Comparison of ENCODE assay signal across 21 cellular contexts in genomic region chr13:99271249-99271648, GRCh38. TPM values are rescaled to one million over a fixed set of nuclear protein-coding genes. Genes with fewer than 3 reads are reported as not detected.
A peak's percentile ranks its signal among the peaks of the same experiment; 100 is the strongest.
DNase-seq lines count a peak whose midpoint lies in the region; ATAC-seq and TF ChIP-seq lines count a peak whose summit lies in the region.
"Had no signal": no experiment of that assay in that cellular context is flagged by ENCODE, and none has a peak within 500 bp of the region (broad histone marks: within the 10 kb centered on the region; RNA-seq: fewer than 3 reads in every experiment).

No MANE protein-coding gene starts in this region.

- peak overlapping the region; percentile 15 for H3K27ac ChIP-seq in upper lobe of right lung
- H3K27ac ChIP-seq: parathyroid adenoma, vagina had no signal

- peaks cover 14% of the 10 kb centered on the region for H3K36me3 Mint-ChIP-seq in activated naive CD4-positive, alpha-beta T cell treated with anti-CD3 and anti-CD28 coated beads, Interleukin-2, amount 50 U/mL, for 24 hours
- H3K36me3 Mint-ChIP-seq in activated naive CD4-positive, alpha-beta T cell treated with anti-CD3 and anti-CD28 coated beads, Interleukin-2, amount 10 ng/mL, durations not matched to agents 7 days and 5 days: peaks cover 38% of the 10 kb centered on the region
- H3K36me3 Mint-ChIP-seq in activated naive CD8-positive, alpha-beta T cell: peaks cover 11% of the 10 kb centered on the region
- peaks cover 0 to 24% of the 10 kb centered on the region in 2 donors for H3K36me3 Mint-ChIP-seq in naive B cell

- H3K27me3 Mint-ChIP-seq in activated naive CD4-positive, alpha-beta T cell treated with anti-CD3 and anti-CD28 coated beads, Interleukin-2, amount 50 U/mL, for 24 hours: no peaks in the 10 kb centered on the region
- H3K27me3 Mint-ChIP-seq in activated naive CD4-positive, alpha-beta T cell treated with anti-CD3 and anti-CD28 coated beads, Interleukin-2, amount 10 ng/mL, durations not matched to agents 7 days and 5 days: no peaks in the 10 kb centered on the region
- H3K27me3 Mint-ChIP-seq in activated naive CD8-positive, alpha-beta T cell: no peaks in the 10 kb centered on the region
- H3K27me3 Mint-ChIP-seq in naive B cell: no peaks in the 10 kb centered on the region

- no peaks in the 10 kb centered on the region for H3K9me3 Mint-ChIP-seq in activated naive CD4-positive, alpha-beta T cell treated with anti-CD3 and anti-CD28 coated beads, Interleukin-2, amount 50 U/mL, for 24 hours
- peaks cover 8% of the 10 kb centered on the region for H3K9me3 Mint-ChIP-seq in activated naive CD4-positive, alpha-beta T cell treated with anti-CD3 and anti-CD28 coated beads, Interleukin-2, amount 10 ng/mL, durations not matched to agents 7 days and 5 days
- H3K9me3 Mint-ChIP-seq in activated naive CD8-positive, alpha-beta T cell (ENCODE audit: low read depth): no peaks in the 10 kb centered on the region
- peaks cover 0 to 14% (median 0%) of the 10 kb centered on the region in 7 donors for H3K9me3 Mint-ChIP-seq in naive B cell

- H3K36me3 ChIP-seq in upper lobe of right lung: no peaks in the 10 kb centered on the region
- H3K36me3 ChIP-seq: vagina had no signal

- H3K4me3 ChIP-seq in upper lobe of right lung: no peak overlapping the region
- H3K4me3 ChIP-seq: vagina had no signal

- no peaks in the 10 kb centered on the region for H3K4me1 ChIP-seq in upper lobe of right lung
- H3K4me1 ChIP-seq: parathyroid adenoma, vagina had no signal

- peaks cover 74% of the 10 kb centered on the region for H3K4me1 Mint-ChIP-seq in activated naive CD4-positive, alpha-beta T cell treated with anti-CD3 and anti-CD28 coated beads, Interleukin-2, amount 50 U/mL, for 24 hours
- H3K4me1 Mint-ChIP-seq in activated naive CD4-positive, alpha-beta T cell treated with anti-CD3 and anti-CD28 coated beads, Interleukin-2, amount 10 ng/mL, durations not matched to agents 7 days and 5 days: peaks cover 61% of the 10 kb centered on the region
- peaks cover 72% of the 10 kb centered on the region for H3K4me1 Mint-ChIP-seq in activated naive CD8-positive, alpha-beta T cell (ENCODE audit: low read depth)
- H3K4me1 Mint-ChIP-seq in naive B cell: peaks cover 55 to 64% (median 59%) of the 10 kb centered on the region in 3 donors

- no peak for DNase-seq in activated naive CD4-positive, alpha-beta T cell treated with anti-CD3 and anti-CD28 coated beads, Interleukin-2, amount 10 ng/mL, durations not matched to agents 7 days and 5 days
- DNase-seq in naive B cell: no peak
- DNase-seq in upper lobe of right lung: no peak
- no peak for DNase-seq in NCI-H69 (lab: John Stamatoyannopoulos, UW)
- DNase-seq: activated CD4-positive, alpha-beta T cell treated with anti-CD3 and anti-CD28 coated beads for 1 hour; activated T-cell treated with anti-CD3 and anti-CD28 coated beads, Interleukin-2, amount 50 U/mL, for 1 hour; NCI-H146; NCI-H446 treated with DMSO at 0.1 percent for 48 hours; Right ventricle myocardium superior; small intestine had no signal

- no peak for TF ChIP-seq CTCF in upper lobe of right lung (IDR thresholded peaks at IDR 0.05)

- no peaks in the 10 kb centered on the region for H3K9me3 ChIP-seq in upper lobe of right lung
- H3K9me3 ChIP-seq: vagina had no signal

- H3K4me3 Mint-ChIP-seq in activated naive CD4-positive, alpha-beta T cell treated with anti-CD3 and anti-CD28 coated beads, Interleukin-2, amount 50 U/mL, for 24 hours: peak overlapping the region; percentile 66
- H3K4me3 Mint-ChIP-seq in activated naive CD4-positive, alpha-beta T cell treated with anti-CD3 and anti-CD28 coated beads, Interleukin-2, amount 10 ng/mL, durations not matched to agents 7 days and 5 days: no peak overlapping the region
- H3K4me3 Mint-ChIP-seq in activated naive CD8-positive, alpha-beta T cell: no peak overlapping the region
- H3K4me3 Mint-ChIP-seq in naive B cell: peak overlapping the region; percentile 40 to 85 (median 74)
- H3K4me3 Mint-ChIP-seq: T-helper 1 cell treated with Interleukin-12 subunit alpha and Interleukin-12 subunit beta and Interleukin-4 antibody, amounts not matched to agents 30 μg/mL and 1 μg/mL, for 36 hours had no signal

- no peaks in the 10 kb centered on the region for H3K27me3 ChIP-seq in upper lobe of right lung
- H3K27me3 ChIP-seq: vagina had no signal

- ATAC-seq in naive B cell (ENCODE audit: low read depth in 2 of 2) (no peak), upper lobe of right lung (no peak), GM21723 (IDR thresholded peaks at IDR 0.05; ENCODE audit: unreplicated experiment) (no peak), GM18511 (IDR thresholded peaks at IDR 0.05; ENCODE audit: unreplicated experiment) (no peak)

- H3K27ac Mint-ChIP-seq in activated naive CD4-positive, alpha-beta T cell treated with anti-CD3 and anti-CD28 coated beads, Interleukin-2, amount 50 U/mL, for 24 hours: peak overlapping the region; percentile 92
- H3K27ac Mint-ChIP-seq in activated naive CD4-positive, alpha-beta T cell treated with anti-CD3 and anti-CD28 coated beads, Interleukin-2, amount 10 ng/mL, durations not matched to agents 7 days and 5 days: no peak overlapping the region
- peak overlapping the region; percentile 84 for H3K27ac Mint-ChIP-seq in activated naive CD8-positive, alpha-beta T cell
- peak overlapping the region; percentile 90 to 97 (median 96) for H3K27ac Mint-ChIP-seq in naive B cell
- H3K27ac Mint-ChIP-seq: T-helper 1 cell treated with Interleukin-12 subunit alpha and Interleukin-12 subunit beta and Interleukin-4 antibody, amounts not matched to agents 30 μg/mL and 1 μg/mL, for 36 hours had no signal

- intact Hi-C loops in upper lobe of right lung (cut with DNase I): loop anchor here (10.0 kb wide), 1 partner anchor 164 kb away; no protein-coding TSS in a partner anchor

- CTCF ChIA-PET in activated naive CD4-positive, alpha-beta T cell treated with anti-CD3 and anti-CD28 coated beads, Interleukin-2, amount 10 ng/mL, durations not matched to agents 7 days and 5 days (lab: Charles Lee): interaction anchor here (0.8 to 10.4 kb wide), 20 partner anchors 11 to 339 kb away, joined by 3 to 282 read pairs (median 6); partner anchors contain the start of gene GPR183

RNA-seq across cellular contexts. Expression of gene GPR18, which starts 13.1 kb away (rescaled TPM):
- 100 to 1,000 TPM in 5 of 6 donors, 10 to 100 TPM in 1; 70.6 to 229 (median 135) TPM for polyA plus RNA-seq in naive B cell (ENCODE audit: low read depth in 6 of 6)
- 0.58 TPM for total RNA-seq in upper lobe of right lung
- total RNA-seq: chondrocyte, fibroblast of villous mesenchyme, HT1080, Right ventricle myocardium superior, vagina had no signal
- polyA plus RNA-seq: AG04450 had no signal

RNA-seq across cellular contexts. Expression of gene GPR183, which starts 36.0 kb away (rescaled TPM):
- polyA plus RNA-seq in naive B cell (ENCODE audit: low read depth in 6 of 6): 100 to 1,000 TPM in 5 of 6 donors, 10 to 100 TPM in 1; 98.3 to 487 (median 158) TPM
- total RNA-seq in upper lobe of right lung: 13.6 TPM
- total RNA-seq: HT1080 had no signal

Comparison
In these comparisons a context has a peak if more than half of its experiments do, and no peak if none do; other contexts are left out.
1. H3K4me3 Mint-ChIP-seq: peak in activated naive CD4-positive, alpha-beta T cell treated with anti-CD3 and anti-CD28 coated beads, Interleukin-2, amount 50 U/mL, for 24 hours (single experiment) and naive B cell (8 of 8); none in activated naive CD4-positive, alpha-beta T cell treated with anti-CD3 and anti-CD28 coated beads, Interleukin-2, amount 10 ng/mL, durations not matched to agents 7 days and 5 days (single experiment) and activated naive CD8-positive, alpha-beta T cell (single experiment).